Comparison of ENCODE assay signal across 3 cellular contexts in genomic region chr3:169551646-169552045, GRCh38.
"Had no signal": no experiment of that assay in that cellular context is flagged by ENCODE, and none has a peak within 500 bp of the region (broad histone marks: within the 10 kb centered on the region; RNA-seq: fewer than 3 reads in every experiment).

No MANE protein-coding gene starts in this region.

- ATAC-seq: GM12878 had no signal

- DNase-seq: GDM1, GF-D8 had no signal

- H3K4me3 ChIP-seq: GM12878 had no signal
